1 cellular context compared by ENCODE assay signal in the genomic region with DNA sequence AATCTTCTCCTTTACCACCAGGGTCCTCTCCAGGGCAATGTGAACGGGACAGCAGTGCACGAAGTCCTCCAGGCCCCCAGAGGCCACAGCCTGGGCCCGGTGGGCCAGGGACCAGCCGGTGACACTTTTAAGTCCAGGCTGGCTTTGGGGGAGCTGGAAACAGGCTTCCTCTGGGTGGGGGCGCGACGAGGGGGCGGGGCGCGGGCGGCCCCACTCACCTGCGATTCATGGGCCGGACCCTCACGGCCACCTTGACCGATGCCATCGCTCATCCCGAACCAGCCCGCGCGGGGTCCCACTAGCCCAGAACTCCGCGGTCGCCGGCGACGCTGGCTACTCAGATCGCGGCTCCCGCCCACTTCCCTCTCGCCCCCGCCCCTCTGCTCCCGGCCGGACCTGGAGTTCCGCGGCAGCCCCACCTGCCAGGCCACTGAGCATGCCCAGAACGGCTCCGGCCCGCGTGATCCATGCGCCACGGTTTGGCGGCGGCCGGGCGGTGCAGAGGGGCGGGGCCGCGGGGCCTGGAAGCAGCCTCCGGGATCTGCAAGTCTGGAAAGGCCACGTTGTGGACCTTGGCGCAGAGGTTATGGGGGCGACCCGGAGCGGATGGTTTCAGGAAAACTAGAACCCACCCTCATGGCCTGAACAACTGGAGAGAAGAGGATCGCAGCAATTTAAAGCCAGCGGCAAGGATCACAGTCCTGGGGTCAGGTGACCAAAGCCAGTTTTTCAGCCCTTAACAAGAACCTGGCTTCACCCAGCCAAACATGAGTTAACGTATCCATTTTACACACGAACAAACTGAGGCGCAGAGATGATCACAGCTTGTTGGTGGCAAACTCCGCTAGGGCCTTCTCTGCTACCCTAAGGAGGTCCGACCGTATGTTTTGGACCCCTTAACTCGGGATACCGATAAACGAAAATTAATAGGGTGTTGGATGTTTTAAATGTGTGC.
TF ChIP-seq lines count a peak whose summit lies in the region.

Gene KIF16B, minus strand, starts transcription at position 438 of the 955 bp plus-strand sequence. Its CDS starts 173 bp downstream, at position 265.

TF ChIP-seq in H1, 55 proteins besides CTCF, POLR2A, EP300 and RAD21:
- TF ChIP-seq HDAC2 (IDR thresholded peaks at IDR 0.05; ENCODE audit: borderline replicate concordance in 1 of 2, low read depth in 2 of 2, low read length in 2 of 2) (peak in 1 of 2 experiments; percentile 91; a peak in 1 of 4 replicates), SP1 (IDR thresholded peaks at IDR 0.05; ENCODE audit: low read depth, low read length) (peak; percentile 84), BRCA1 (IDR thresholded peaks at IDR 0.05; ENCODE audit: low read depth, low read length) (no peak), SP2 (IDR thresholded peaks at IDR 0.05; ENCODE audit: low read length) (no peak), ZNF274 (IDR thresholded peaks at IDR 0.05; ENCODE audit: borderline replicate concordance, extremely low read depth, low read length) (no peak), FOSL1 (IDR thresholded peaks at IDR 0.05; ENCODE audit: insufficient read depth, low read depth, low read length) (no peak), SRF (IDR thresholded peaks at IDR 0.05; ENCODE audit: low read depth, low read length) (no peak), EZH2 (IDR thresholded peaks at IDR 0.05; ENCODE audit: low read depth, low read length, severe bottlenecking) (no peak), PHF8 (conservative IDR thresholded peaks at IDR 0.05; ENCODE audit: low read depth, low read length) (0 out of 2 replicates have a peak, but pooled peaks have one; percentile 48), ASH2L (IDR thresholded peaks at IDR 0.05; ENCODE audit: low read length) (peak; percentile 72), ATF2 (IDR thresholded peaks at IDR 0.05; ENCODE audit: low read length) (no peak), POLR2AphosphoS5 (IDR thresholded peaks at IDR 0.05; ENCODE audit: low read depth, low read length) (no peak; the same call in 1 of the 2 replicates), BACH1 (IDR thresholded peaks at IDR 0.05; ENCODE audit: low read length) (no peak), CTBP2 (IDR thresholded peaks at IDR 0.05; ENCODE audit: borderline replicate concordance, insufficient read depth, insufficient read length, low read length) (no peak), CHD2 (IDR thresholded peaks at IDR 0.05; ENCODE audit: low read length) (no peak), NRF1 (IDR thresholded peaks at IDR 0.05; ENCODE audit: low read depth, low read length) (peak; percentile 48; the same call in 1 of the 2 replicates), USF2 (IDR thresholded peaks at IDR 0.05; ENCODE audit: low read length) (no peak), BCL11A (IDR thresholded peaks at IDR 0.05; ENCODE audit: low read depth in 2 of 2, low read length in 2 of 2) (no peak), YY1 (IDR thresholded peaks at IDR 0.05; ENCODE audit: low read depth, low read length) (0 out of 2 replicates have a peak, but pooled peaks have one; percentile 14), SUZ12 (IDR thresholded peaks at IDR 0.05; ENCODE audit: low read length) (no peak), TBP (IDR thresholded peaks at IDR 0.05; ENCODE audit: low read depth, low read length) (peak; percentile 27; the same call in 1 of the 2 replicates), GTF2F1 (IDR thresholded peaks at IDR 0.05; ENCODE audit: borderline replicate concordance, low read depth, low read length) (no peak), SIRT6 (IDR thresholded peaks at IDR 0.05; ENCODE audit: low read length) (no peak), TAF1 (IDR thresholded peaks at IDR 0.05; ENCODE audit: low read depth, low read length) (peak; percentile 40; the same call in 1 of the 2 replicates), KDM5A (IDR thresholded peaks at IDR 0.05; ENCODE audit: low read length) (no peak), KDM4A (IDR thresholded peaks at IDR 0.05; ENCODE audit: low read depth, low read length, severe bottlenecking) (peak; percentile 74), GABPA (IDR thresholded peaks at IDR 0.05; ENCODE audit: borderline replicate concordance, insufficient read depth, low read length) (no peak), MAFK (IDR thresholded peaks at IDR 0.05; ENCODE audit: low read depth, low read length) (no peak), TAF7 (optimal IDR thresholded peaks at IDR 0.05; ENCODE audit: borderline replicate concordance, low read depth, low read length) (no peak), CBX5 (IDR thresholded peaks at IDR 0.05; ENCODE audit: low read depth, low read length) (no peak), TCF12 (IDR thresholded peaks at IDR 0.05; ENCODE audit: low read depth, low read length) (no peak), CREB1 (IDR thresholded peaks at IDR 0.05) (0 out of 2 replicates have a peak, but pooled peaks have one; percentile 41), JUN (IDR thresholded peaks at IDR 0.05; ENCODE audit: low read depth, low read length) (no peak), RFX5 (IDR thresholded peaks at IDR 0.05; ENCODE audit: borderline replicate concordance, low read depth, low read length) (no peak), CBX8 (IDR thresholded peaks at IDR 0.05; ENCODE audit: borderline replicate concordance, low read depth, low read length) (no peak), CEBPB (IDR thresholded peaks at IDR 0.05; ENCODE audit: low read depth, low read length) (no peak), SIX5 (IDR thresholded peaks at IDR 0.05; ENCODE audit: low read depth, low read length) (no peak), KDM1A (IDR thresholded peaks at IDR 0.05; ENCODE audit: borderline replicate concordance, low read length) (peak; percentile 98), EGR1 (IDR thresholded peaks at IDR 0.05; ENCODE audit: borderline replicate concordance, low read depth, low read length) (peak; percentile 68; the same call in 1 of the 2 replicates)
- TF ChIP-seq, protein P1, sequence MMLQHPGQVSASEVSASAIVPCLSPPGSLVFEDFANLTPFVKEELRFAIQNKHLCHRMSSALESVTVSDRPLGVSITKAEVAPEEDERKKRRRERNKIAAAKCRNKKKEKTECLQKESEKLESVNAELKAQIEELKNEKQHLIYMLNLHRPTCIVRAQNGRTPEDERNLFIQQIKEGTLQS (IDR thresholded peaks at IDR 0.05; ENCODE audit: insufficient read depth, low read depth, low read length), result 0 out of 2 replicates have a peak, but pooled peaks have one; percentile 9
- TF ChIP-seq, protein P2, sequence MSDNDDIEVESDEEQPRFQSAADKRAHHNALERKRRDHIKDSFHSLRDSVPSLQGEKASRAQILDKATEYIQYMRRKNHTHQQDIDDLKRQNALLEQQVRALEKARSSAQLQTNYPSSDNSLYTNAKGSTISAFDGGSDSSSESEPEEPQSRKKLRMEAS (IDR thresholded peaks at IDR 0.05), result peak; percentile 77
- TF ChIP-seq, protein P3, sequence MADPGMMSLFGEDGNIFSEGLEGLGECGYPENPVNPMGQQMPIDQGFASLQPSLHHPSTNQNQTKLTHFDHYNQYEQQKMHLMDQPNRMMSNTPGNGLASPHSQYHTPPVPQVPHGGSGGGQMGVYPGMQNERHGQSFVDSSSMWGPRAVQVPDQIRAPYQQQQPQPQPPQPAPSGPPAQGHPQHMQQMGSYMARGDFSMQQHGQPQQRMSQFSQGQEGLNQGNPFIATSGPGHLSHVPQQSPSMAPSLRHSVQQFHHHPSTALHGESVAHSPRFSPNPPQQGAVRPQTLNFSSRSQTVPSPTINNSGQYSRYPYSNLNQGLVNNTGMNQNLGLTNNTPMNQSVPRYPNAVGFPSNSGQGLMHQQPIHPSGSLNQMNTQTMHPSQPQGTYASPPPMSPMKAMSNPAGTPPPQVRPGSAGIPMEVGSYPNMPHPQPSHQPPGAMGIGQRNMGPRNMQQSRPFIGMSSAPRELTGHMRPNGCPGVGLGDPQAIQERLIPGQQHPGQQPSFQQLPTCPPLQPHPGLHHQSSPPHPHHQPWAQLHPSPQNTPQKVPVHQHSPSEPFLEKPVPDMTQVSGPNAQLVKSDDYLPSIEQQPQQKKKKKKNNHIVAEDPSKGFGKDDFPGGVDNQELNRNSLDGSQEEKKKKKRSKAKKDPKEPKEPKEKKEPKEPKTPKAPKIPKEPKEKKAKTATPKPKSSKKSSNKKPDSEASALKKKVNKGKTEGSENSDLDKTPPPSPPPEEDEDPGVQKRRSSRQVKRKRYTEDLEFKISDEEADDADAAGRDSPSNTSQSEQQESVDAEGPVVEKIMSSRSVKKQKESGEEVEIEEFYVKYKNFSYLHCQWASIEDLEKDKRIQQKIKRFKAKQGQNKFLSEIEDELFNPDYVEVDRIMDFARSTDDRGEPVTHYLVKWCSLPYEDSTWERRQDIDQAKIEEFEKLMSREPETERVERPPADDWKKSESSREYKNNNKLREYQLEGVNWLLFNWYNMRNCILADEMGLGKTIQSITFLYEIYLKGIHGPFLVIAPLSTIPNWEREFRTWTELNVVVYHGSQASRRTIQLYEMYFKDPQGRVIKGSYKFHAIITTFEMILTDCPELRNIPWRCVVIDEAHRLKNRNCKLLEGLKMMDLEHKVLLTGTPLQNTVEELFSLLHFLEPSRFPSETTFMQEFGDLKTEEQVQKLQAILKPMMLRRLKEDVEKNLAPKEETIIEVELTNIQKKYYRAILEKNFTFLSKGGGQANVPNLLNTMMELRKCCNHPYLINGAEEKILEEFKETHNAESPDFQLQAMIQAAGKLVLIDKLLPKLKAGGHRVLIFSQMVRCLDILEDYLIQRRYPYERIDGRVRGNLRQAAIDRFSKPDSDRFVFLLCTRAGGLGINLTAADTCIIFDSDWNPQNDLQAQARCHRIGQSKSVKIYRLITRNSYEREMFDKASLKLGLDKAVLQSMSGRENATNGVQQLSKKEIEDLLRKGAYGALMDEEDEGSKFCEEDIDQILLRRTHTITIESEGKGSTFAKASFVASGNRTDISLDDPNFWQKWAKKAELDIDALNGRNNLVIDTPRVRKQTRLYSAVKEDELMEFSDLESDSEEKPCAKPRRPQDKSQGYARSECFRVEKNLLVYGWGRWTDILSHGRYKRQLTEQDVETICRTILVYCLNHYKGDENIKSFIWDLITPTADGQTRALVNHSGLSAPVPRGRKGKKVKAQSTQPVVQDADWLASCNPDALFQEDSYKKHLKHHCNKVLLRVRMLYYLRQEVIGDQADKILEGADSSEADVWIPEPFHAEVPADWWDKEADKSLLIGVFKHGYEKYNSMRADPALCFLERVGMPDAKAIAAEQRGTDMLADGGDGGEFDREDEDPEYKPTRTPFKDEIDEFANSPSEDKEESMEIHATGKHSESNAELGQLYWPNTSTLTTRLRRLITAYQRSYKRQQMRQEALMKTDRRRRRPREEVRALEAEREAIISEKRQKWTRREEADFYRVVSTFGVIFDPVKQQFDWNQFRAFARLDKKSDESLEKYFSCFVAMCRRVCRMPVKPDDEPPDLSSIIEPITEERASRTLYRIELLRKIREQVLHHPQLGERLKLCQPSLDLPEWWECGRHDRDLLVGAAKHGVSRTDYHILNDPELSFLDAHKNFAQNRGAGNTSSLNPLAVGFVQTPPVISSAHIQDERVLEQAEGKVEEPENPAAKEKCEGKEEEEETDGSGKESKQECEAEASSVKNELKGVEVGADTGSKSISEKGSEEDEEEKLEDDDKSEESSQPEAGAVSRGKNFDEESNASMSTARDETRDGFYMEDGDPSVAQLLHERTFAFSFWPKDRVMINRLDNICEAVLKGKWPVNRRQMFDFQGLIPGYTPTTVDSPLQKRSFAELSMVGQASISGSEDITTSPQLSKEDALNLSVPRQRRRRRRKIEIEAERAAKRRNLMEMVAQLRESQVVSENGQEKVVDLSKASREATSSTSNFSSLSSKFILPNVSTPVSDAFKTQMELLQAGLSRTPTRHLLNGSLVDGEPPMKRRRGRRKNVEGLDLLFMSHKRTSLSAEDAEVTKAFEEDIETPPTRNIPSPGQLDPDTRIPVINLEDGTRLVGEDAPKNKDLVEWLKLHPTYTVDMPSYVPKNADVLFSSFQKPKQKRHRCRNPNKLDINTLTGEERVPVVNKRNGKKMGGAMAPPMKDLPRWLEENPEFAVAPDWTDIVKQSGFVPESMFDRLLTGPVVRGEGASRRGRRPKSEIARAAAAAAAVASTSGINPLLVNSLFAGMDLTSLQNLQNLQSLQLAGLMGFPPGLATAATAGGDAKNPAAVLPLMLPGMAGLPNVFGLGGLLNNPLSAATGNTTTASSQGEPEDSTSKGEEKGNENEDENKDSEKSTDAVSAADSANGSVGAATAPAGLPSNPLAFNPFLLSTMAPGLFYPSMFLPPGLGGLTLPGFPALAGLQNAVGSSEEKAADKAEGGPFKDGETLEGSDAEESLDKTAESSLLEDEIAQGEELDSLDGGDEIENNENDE (IDR thresholded peaks at IDR 0.05; ENCODE audit: insufficient replicate concordance, low read length), result no peak
